ENCODE assay signal across 9 cellular contexts in genomic region chr1:78420688-78421087, GRCh38.
"Had no signal": no experiment of that assay in that cellular context is flagged by ENCODE, and none has a peak within 500 bp of the region (broad histone marks: within the 10 kb centered on the region; RNA-seq: fewer than 3 reads in every experiment).

No MANE protein-coding gene starts in this region.

- H3K4me3 ChIP-seq: GM23248 had no signal

- H3K4me1 Mint-ChIP-seq: IgD-negative memory B cell had no signal

- DNase-seq: GM23248, GOT3, H7, HCEC 1CT, HFFc6, KBM-7 had no signal

- H3K4me3 Mint-ChIP-seq: HFFc6, IgD-negative memory B cell had no signal

- H3K27ac ChIP-seq: GM23248, HL-60, KMS-11 had no signal

- H3K9ac ChIP-seq: GM23248, KMS-11 had no signal

- H2AFZ ChIP-seq: GM23248 had no signal

- H3K27ac Mint-ChIP-seq: HFFc6, IgD-negative memory B cell had no signal

- H3K36me3 Mint-ChIP-seq: IgD-negative memory B cell had no signal

- H3K4me2 ChIP-seq: KMS-11 had no signal

- H3K27me3 Mint-ChIP-seq: IgD-negative memory B cell had no signal

- H3K9me3 Mint-ChIP-seq: HFFc6 had no signal
